9 cellular contexts compared by ENCODE assay signal in the genomic region with DNA sequence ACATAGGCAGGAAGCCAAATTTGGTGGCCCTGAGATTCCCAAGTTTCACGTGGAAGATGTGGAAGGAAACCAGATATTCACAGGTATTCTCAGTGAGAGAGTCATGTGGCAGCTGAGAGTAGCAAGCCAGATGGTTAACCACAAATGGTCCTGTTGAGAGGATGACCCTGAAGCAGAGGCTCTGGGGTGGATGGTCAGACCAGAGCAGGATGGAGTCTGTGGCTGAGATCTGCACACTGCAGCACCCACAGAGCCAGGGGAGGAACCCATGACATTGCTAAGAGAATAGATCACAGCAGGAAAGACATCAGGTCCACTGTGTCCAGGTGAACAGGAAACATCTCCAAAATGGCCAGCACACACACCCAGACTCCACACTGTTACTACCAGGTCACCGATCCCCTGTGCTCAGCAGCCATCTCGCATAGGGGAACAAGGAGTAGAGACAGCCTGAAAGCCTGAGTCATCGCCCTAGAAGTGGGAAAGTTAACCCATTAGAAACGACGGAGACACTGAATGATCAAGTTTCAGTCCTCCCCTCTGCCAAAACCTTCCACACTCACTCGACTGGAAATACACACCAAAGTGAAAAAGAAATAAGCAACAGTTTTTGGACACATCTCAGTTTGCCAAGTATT.
DNase-seq lines count a peak whose midpoint lies in the region; ATAC-seq and TF ChIP-seq lines count a peak whose summit lies in the region.
"Had no signal": no experiment of that assay in that cellular context is flagged by ENCODE, and none has a peak within 500 bp of the region (broad histone marks: within the 10 kb centered on the region; RNA-seq: fewer than 3 reads in every experiment).

No MANE protein-coding gene starts in this region.

- no peaks in the 10 kb centered on the region for H3K9me3 ChIP-seq in MG63

- H3K4me3 Mint-ChIP-seq in WTC11, result no peak overlapping the region
- no peak overlapping the region for H3K4me3 Mint-ChIP-seq in T-helper 2 cell treated with Interferon-gamma antibody and Interleukin-4, amounts not matched to agents 5 μg/mL and 100 μg/mL, for 36 hours
- H3K4me3 Mint-ChIP-seq: activated T-cell treated with anti-CD3 and anti-CD28 coated beads, Interleukin-2, amount 50 U/mL, for 24 hours had no signal

- no peaks in the 10 kb centered on the region for H3K36me3 ChIP-seq in MG63

- CTCF ChIA-PET in WTC11 (lab: Charles Lee), result no interaction called here

- DNase-seq in WTC11 (ENCODE audit: low spot score) (no peak), NCI-H2081 treated with DMSO at 0.1 percent for 48 hours (lab: John Stamatoyannopoulos, UW) (no peak), MG63 (no peak)
- DNase-seq in T-helper 2 cell treated with Interferon-gamma antibody and Interleukin-4, amounts not matched to agents 5 μg/mL and 100 μg/mL, for 36 hours (ENCODE audit: low spot score), result no peak
- DNase-seq: activated T-cell treated with anti-CD3 and anti-CD28 coated beads, Interleukin-2, amount 50 U/mL, for 24 hours had no signal

- peak; percentile 67 for ATAC-seq in GM18508 (IDR thresholded peaks at IDR 0.05; ENCODE audit: insufficient read depth, unreplicated experiment)
- ATAC-seq in GM19468 (IDR thresholded peaks at IDR 0.05; ENCODE audit: extremely low read depth, unreplicated experiment), result peak; percentile 53
- peak; percentile 68 for ATAC-seq in HG03135 (IDR thresholded peaks at IDR 0.05; ENCODE audit: unreplicated experiment)
- ATAC-seq in WTC11, result peak; percentile 84
- ATAC-seq in HG03469 (IDR thresholded peaks at IDR 0.05; ENCODE audit: unreplicated experiment), result no peak

- peaks cover 4% of the 10 kb centered on the region for H3K36me3 Mint-ChIP-seq in WTC11
- no peaks in the 10 kb centered on the region for H3K36me3 Mint-ChIP-seq in T-helper 2 cell treated with Interferon-gamma antibody and Interleukin-4, amounts not matched to agents 5 μg/mL and 100 μg/mL, for 36 hours (ENCODE audit: low read depth)

- POLR2A ChIA-PET in WTC11 (lab: Charles Lee), result no interaction called here

- H3K4me1 Mint-ChIP-seq in WTC11, result peaks cover 27% of the 10 kb centered on the region
- H3K4me1 Mint-ChIP-seq in T-helper 2 cell treated with Interferon-gamma antibody and Interleukin-4, amounts not matched to agents 5 μg/mL and 100 μg/mL, for 36 hours (ENCODE audit: low read depth), result no peaks in the 10 kb centered on the region

- TF ChIP-seq CTCF in WTC11 (IDR thresholded peaks at IDR 0.05), result no peak

- H3K27me3 ChIP-seq in MG63, result no peaks in the 10 kb centered on the region

- no peaks in the 10 kb centered on the region; the same call in 1 of the 2 replicates for H3K27me3 Mint-ChIP-seq in WTC11 (ENCODE audit: low read depth)
- H3K27me3 Mint-ChIP-seq in T-helper 2 cell treated with Interferon-gamma antibody and Interleukin-4, amounts not matched to agents 5 μg/mL and 100 μg/mL, for 36 hours (ENCODE audit: low read depth), result peaks cover 7% of the 10 kb centered on the region

- H3K9me3 Mint-ChIP-seq in WTC11, result peaks cover 13% of the 10 kb centered on the region
- H3K9me3 Mint-ChIP-seq in T-helper 2 cell treated with Interferon-gamma antibody and Interleukin-4, amounts not matched to agents 5 μg/mL and 100 μg/mL, for 36 hours, result no peaks in the 10 kb centered on the region
- H3K9me3 Mint-ChIP-seq: activated T-cell treated with anti-CD3 and anti-CD28 coated beads, Interleukin-2, amount 50 U/mL, for 24 hours had no signal

- H3K27ac Mint-ChIP-seq in WTC11, result peak overlapping the region; percentile 25
- H3K27ac Mint-ChIP-seq in T-helper 2 cell treated with Interferon-gamma antibody and Interleukin-4, amounts not matched to agents 5 μg/mL and 100 μg/mL, for 36 hours, result no peak overlapping the region
- H3K27ac Mint-ChIP-seq: activated T-cell treated with anti-CD3 and anti-CD28 coated beads, Interleukin-2, amount 50 U/mL, for 24 hours had no signal

- H3K4me3 ChIP-seq in MG63, result no peak overlapping the region

TF ChIP-seq in WTC11, 78 proteins besides CTCF, POLR2A, EP300 and RAD21:
- TF ChIP-seq JAZF1 (CRISPR knock-in tag; IDR thresholded peaks at IDR 0.05) (no peak), PRRX2 (CRISPR knock-in tag; IDR thresholded peaks at IDR 0.05) (no peak)
- TF ChIP-seq, protein P1, sequence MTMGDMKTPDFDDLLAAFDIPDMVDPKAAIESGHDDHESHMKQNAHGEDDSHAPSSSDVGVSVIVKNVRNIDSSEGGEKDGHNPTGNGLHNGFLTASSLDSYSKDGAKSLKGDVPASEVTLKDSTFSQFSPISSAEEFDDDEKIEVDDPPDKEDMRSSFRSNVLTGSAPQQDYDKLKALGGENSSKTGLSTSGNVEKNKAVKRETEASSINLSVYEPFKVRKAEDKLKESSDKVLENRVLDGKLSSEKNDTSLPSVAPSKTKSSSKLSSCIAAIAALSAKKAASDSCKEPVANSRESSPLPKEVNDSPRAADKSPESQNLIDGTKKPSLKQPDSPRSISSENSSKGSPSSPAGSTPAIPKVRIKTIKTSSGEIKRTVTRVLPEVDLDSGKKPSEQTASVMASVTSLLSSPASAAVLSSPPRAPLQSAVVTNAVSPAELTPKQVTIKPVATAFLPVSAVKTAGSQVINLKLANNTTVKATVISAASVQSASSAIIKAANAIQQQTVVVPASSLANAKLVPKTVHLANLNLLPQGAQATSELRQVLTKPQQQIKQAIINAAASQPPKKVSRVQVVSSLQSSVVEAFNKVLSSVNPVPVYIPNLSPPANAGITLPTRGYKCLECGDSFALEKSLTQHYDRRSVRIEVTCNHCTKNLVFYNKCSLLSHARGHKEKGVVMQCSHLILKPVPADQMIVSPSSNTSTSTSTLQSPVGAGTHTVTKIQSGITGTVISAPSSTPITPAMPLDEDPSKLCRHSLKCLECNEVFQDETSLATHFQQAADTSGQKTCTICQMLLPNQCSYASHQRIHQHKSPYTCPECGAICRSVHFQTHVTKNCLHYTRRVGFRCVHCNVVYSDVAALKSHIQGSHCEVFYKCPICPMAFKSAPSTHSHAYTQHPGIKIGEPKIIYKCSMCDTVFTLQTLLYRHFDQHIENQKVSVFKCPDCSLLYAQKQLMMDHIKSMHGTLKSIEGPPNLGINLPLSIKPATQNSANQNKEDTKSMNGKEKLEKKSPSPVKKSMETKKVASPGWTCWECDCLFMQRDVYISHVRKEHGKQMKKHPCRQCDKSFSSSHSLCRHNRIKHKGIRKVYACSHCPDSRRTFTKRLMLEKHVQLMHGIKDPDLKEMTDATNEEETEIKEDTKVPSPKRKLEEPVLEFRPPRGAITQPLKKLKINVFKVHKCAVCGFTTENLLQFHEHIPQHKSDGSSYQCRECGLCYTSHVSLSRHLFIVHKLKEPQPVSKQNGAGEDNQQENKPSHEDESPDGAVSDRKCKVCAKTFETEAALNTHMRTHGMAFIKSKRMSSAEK (CRISPR knock-in tag; IDR thresholded peaks at IDR 0.05; ENCODE audit: borderline replicate concordance), result no peak
- TF ChIP-seq, protein P2, sequence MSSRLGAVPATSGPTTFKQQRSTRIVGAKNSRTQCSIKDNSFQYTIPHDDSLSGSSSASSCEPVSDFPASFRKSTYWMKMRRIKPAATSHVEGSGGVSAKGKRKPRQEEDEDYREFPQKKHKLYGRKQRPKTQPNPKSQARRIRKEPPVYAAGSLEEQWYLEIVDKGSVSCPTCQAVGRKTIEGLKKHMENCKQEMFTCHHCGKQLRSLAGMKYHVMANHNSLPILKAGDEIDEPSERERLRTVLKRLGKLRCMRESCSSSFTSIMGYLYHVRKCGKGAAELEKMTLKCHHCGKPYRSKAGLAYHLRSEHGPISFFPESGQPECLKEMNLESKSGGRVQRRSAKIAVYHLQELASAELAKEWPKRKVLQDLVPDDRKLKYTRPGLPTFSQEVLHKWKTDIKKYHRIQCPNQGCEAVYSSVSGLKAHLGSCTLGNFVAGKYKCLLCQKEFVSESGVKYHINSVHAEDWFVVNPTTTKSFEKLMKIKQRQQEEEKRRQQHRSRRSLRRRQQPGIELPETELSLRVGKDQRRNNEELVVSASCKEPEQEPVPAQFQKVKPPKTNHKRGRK (CRISPR knock-in tag; IDR thresholded peaks at IDR 0.05; ENCODE audit: borderline replicate concordance), result no peak
TF ChIP-seq in WTC11: peak in this region for 0.
